Comparison of ENCODE assay signal across 8 cellular contexts in genomic region chr17:81701288-81702071, GRCh38. TPM values are rescaled to one million over a fixed set of nuclear protein-coding genes. Genes with fewer than 3 reads are reported as not detected.
DNase-seq lines count a peak whose midpoint lies in the region; ATAC-seq and TF ChIP-seq lines count a peak whose summit lies in the region.

No MANE protein-coding gene starts in this region.

- no peak overlapping the region for H3K27ac Mint-ChIP-seq in endothelial cell (ENCODE audit: unreplicated experiment)

- H3K27ac ChIP-seq in OCI-LY7 (ENCODE audit: low read depth, low read length, poor library complexity, severe bottlenecking) (peak overlapping the region; percentile 80), gastrocnemius medialis (peak overlapping the region in 3 of 4 donors; percentile 96 to 99 (median 99))

- H3K9me3 ChIP-seq in OCI-LY7 (ENCODE audit: low read length) (no peaks in the 10 kb centered on the region), gastrocnemius medialis (no peaks in the 10 kb centered on the region)

- H2AFZ ChIP-seq in OCI-LY7 (ENCODE audit: low read length) = no peak overlapping the region

- H3K27me3 Mint-ChIP-seq in endothelial cell (ENCODE audit: unreplicated experiment) = peaks cover 13% of the 10 kb centered on the region

- peak overlapping the region; percentile 62 for H3K4me3 Mint-ChIP-seq in endothelial cell (ENCODE audit: unreplicated experiment)

- H3K4me2 ChIP-seq in OCI-LY7 (ENCODE audit: low read length) = peak overlapping the region; percentile 92

- in situ Hi-C loops in gastrocnemius medialis (cut with MboI; ENCODE audit: low sequenced_read_pairs in 4 of 4) = no loop called here

- POLR2A ChIA-PET in OCI-LY7 (lab: Charles Lee) = interaction anchor here (0.5 to 1.7 kb wide), 7 partner anchors 10 to 588 kb away, joined by 3 to 10 read pairs (median 4); partner anchors contain the start of genes ARL16, HGS and MCRIP1

- H3K36me3 Mint-ChIP-seq in endothelial cell (ENCODE audit: low read depth, unreplicated experiment) = peaks cover 30% of the 10 kb centered on the region

- peaks cover 70% of the 10 kb centered on the region for H3K79me2 ChIP-seq in OCI-LY7 (ENCODE audit: insufficient read depth, low read depth, low read length)

- TF ChIP-seq POLR2A in gastrocnemius medialis (IDR thresholded peaks at IDR 0.05) = no peak

- H3K4me1 ChIP-seq in OCI-LY7 (ENCODE audit: insufficient read depth, low read length, poor library complexity, severe bottlenecking) = peaks cover 23% of the 10 kb centered on the region
- peaks cover 26 to 48% of the 10 kb centered on the region in 2 donors for H3K4me1 ChIP-seq in gastrocnemius medialis

- H3K36me3 ChIP-seq in OCI-LY7 (ENCODE audit: insufficient read depth, low read length) (peaks cover 91% of the 10 kb centered on the region), gastrocnemius medialis (peaks cover 0 to 55% of the 10 kb centered on the region in 2 donors)

- CTCF ChIA-PET in OCI-LY7 (lab: Charles Lee; ENCODE audit: unreplicated experiment) = no interaction called here

- H3K4me3 ChIP-seq in OCI-LY7 (ENCODE audit: low read depth, low read length, poor library complexity, severe bottlenecking) (peak overlapping the region; percentile 92), gastrocnemius medialis (peak overlapping the region in 3 of 4 donors; percentile 93 to 96 (median 94))

- no peaks in the 10 kb centered on the region for H3K9me3 Mint-ChIP-seq in endothelial cell (ENCODE audit: unreplicated experiment)

- peaks cover 11% of the 10 kb centered on the region for H3K4me1 Mint-ChIP-seq in endothelial cell (ENCODE audit: unreplicated experiment)

- intact Hi-C loops in OCI-LY7 (cut with micrococcal nuclease; ENCODE audit: unreplicated experiment) (no loop called here), gastrocnemius medialis (cut with DNase I; ENCODE audit: low total_unique reads) (no loop called here)

- no peak for ATAC-seq in gastrocnemius medialis

- TF ChIP-seq CTCF in OCI-LY7 (conservative IDR thresholded peaks at IDR 0.05; ENCODE audit: low read length) (peak; percentile 58), endothelial cell (IDR thresholded peaks at IDR 0.05; ENCODE audit: unreplicated experiment) (no peak), gastrocnemius medialis (IDR thresholded peaks at IDR 0.05 in 4 of 5, conservative IDR thresholded peaks at IDR 0.05 in 1 of 5) (no peak)

- BruUV-seq in OCI-LY7 (replicated peaks; lab: Mats Ljungman, UMichigan) = no TSS peak

- H3K9me2 ChIP-seq in OCI-LY7 (ENCODE audit: insufficient read depth, low read length) = no peaks in the 10 kb centered on the region

- peaks cover 12% of the 10 kb centered on the region; the same call in 1 of the 2 replicates for H4K20me1 ChIP-seq in OCI-LY7 (ENCODE audit: insufficient read depth, low read length)

- no peaks in the 10 kb centered on the region for H3K27me3 ChIP-seq in gastrocnemius medialis

- peak; percentile 56 for DNase-seq in DMS 273 (lab: John Stamatoyannopoulos, UW; ENCODE audit: unreplicated experiment)
- no peak for DNase-seq in DMS 273 treated with DMSO at 0.1 percent for 48 hours (lab: John Stamatoyannopoulos, UW)
- DNase-seq in OCI-LY7 (ENCODE audit: low spot score) = peak; percentile 65
- DNase-seq in endothelial cell (ENCODE audit: low spot score) = no peak
- no peak for DNase-seq in gastrocnemius medialis
- no peak for DNase-seq in iPS-NIHi11 (ENCODE audit: low spot score)
- no peak for DNase-seq in NCI-H1417 treated with DMSO at 0.1 percent for 48 hours (lab: John Stamatoyannopoulos, UW)
- no peak for DNase-seq in stimulated activated CD4-positive, alpha-beta T cell treated with anti-CD3 and anti-CD28 coated beads, Interleukin-2, amount 100 ng/mL, for 48 hours

RNA-seq across cellular contexts. Expression of gene MRPL12, which starts 1.7 kb away (rescaled TPM):
- total RNA-seq in OCI-LY7 (2014; rRNA removed; shearing (Covaris generic)) = 49.8 and 67.2 TPM in 2 replicates
- total RNA-seq in OCI-LY7 (2022) (143 and 189 TPM in 2 replicates), endothelial cell (ENCODE audit: unreplicated experiment) (58.5 TPM), gastrocnemius medialis (100 to 1,000 TPM in 2 of 4 donors, 10 to 100 TPM in 2; 79.1 to 117 (median 94.1) TPM)

RNA-seq across cellular contexts. Expression of gene SLC25A10, which starts 10.6 kb away (rescaled TPM):
- 46.3 and 46.9 TPM in 2 replicates for total RNA-seq in OCI-LY7 (2014; rRNA removed; shearing (Covaris generic))
- 41.3 and 45.6 TPM in 2 replicates for total RNA-seq in OCI-LY7 (2022)
- 6.7 TPM for total RNA-seq in endothelial cell (ENCODE audit: unreplicated experiment)
- total RNA-seq in gastrocnemius medialis = 1 to 10 TPM; 3.4 to 9.3 (median 6.7) TPM

RNA-seq across cellular contexts. Expression of gene HGS, which starts 17.7 kb away (rescaled TPM):
- 120 and 162 TPM in 2 replicates for total RNA-seq in OCI-LY7 (2014; rRNA removed; shearing (Covaris generic))
- total RNA-seq in OCI-LY7 (2022) = 175 and 219 TPM in 2 replicates
- 142 TPM for total RNA-seq in endothelial cell (ENCODE audit: unreplicated experiment)
- 100 to 1,000 TPM in 3 of 4 donors, 10 to 100 TPM in 1; 62.1 to 150 (median 113) TPM for total RNA-seq in gastrocnemius medialis

RNA-seq across cellular contexts. Expression of gene ARL16, which starts 17.9 kb away (rescaled TPM):
- 86.1 and 86.4 TPM in 2 replicates for total RNA-seq in OCI-LY7 (2014; rRNA removed; shearing (Covaris generic))
- total RNA-seq in OCI-LY7 (2022) = 49.8 and 52.2 TPM in 2 replicates
- 54.0 TPM for total RNA-seq in endothelial cell (ENCODE audit: unreplicated experiment)
- total RNA-seq in gastrocnemius medialis = 10 to 100 TPM; 12.9 to 23.6 (median 20.0) TPM

RNA-seq across cellular contexts. Expression of gene CCDC137, which starts 34.9 kb away (rescaled TPM):
- 39.4 and 39.9 TPM in 2 replicates for total RNA-seq in OCI-LY7 (2014; rRNA removed; shearing (Covaris generic))
- 61.1 and 61.4 TPM in 2 replicates for total RNA-seq in OCI-LY7 (2022)
- total RNA-seq in endothelial cell (ENCODE audit: unreplicated experiment) = 31.8 TPM
- total RNA-seq in gastrocnemius medialis = 10 to 100 TPM in 2 of 4 donors, 1 to 10 TPM in 2; 6.7 to 17.1 (median 11.2) TPM

Comparison
In these comparisons a context has a peak if more than half of its experiments do, and no peak if none do; other contexts are left out.
1. DNase-seq: peak in DMS 273 (single experiment) and OCI-LY7 (single experiment); none in DMS 273 treated with DMSO at 0.1 percent for 48 hours (single experiment), endothelial cell (single experiment), gastrocnemius medialis (0 of 2), iPS-NIHi11 (single experiment), NCI-H1417 treated with DMSO at 0.1 percent for 48 hours (single experiment) and stimulated activated CD4-positive, alpha-beta T cell treated with anti-CD3 and anti-CD28 coated beads, Interleukin-2, amount 100 ng/mL, for 48 hours (0 of 2).